7 cellular contexts compared by ENCODE assay signal in genomic region chr2:160407393-160408204, GRCh38.
DNase-seq lines count a peak whose midpoint lies in the region; ATAC-seq and TF ChIP-seq lines count a peak whose summit lies in the region.

No MANE protein-coding gene starts in this region.

- peaks cover 30% of the 10 kb centered on the region for H3K36me3 Mint-ChIP-seq in activated CD4-positive, alpha-beta memory T cell treated with anti-CD3 and anti-CD28 coated beads, Interleukin-2, amount 10 ng/mL, durations not matched to agents 7 days and 5 days (ENCODE audit: low read depth)
- peaks cover 26% of the 10 kb centered on the region for H3K36me3 Mint-ChIP-seq in stimulated activated effector memory CD8-positive, alpha-beta T cell treated with anti-CD3 and anti-CD28 coated beads, Interleukin-12 subunit alpha, Interleukin-12 subunit beta, amount 100 ng/mL, for 72 hours

- H3K27me3 ChIP-seq in effector memory CD4-positive, alpha-beta T cell (replicated peaks; ENCODE audit: control insufficient read depth, insufficient read depth, low read length, poor library complexity, severe bottlenecking), result no peaks in the 10 kb centered on the region

- DNase-seq in NCI-H1105 treated with DMSO at 0.1 percent for 48 hours (lab: John Stamatoyannopoulos, UW) (peak; percentile 39), mesenteric fat pad (ENCODE audit: low spot score) (peak; percentile 91)
- peak; percentile 61 for DNase-seq in activated CD4-positive, alpha-beta memory T cell treated with anti-CD3 and anti-CD28 coated beads, Interleukin-2, amount 10 ng/mL, durations not matched to agents 7 days and 5 days
- peak; percentile 42 to 57 (median 56) for DNase-seq in effector memory CD4-positive, alpha-beta T cell
- DNase-seq in stimulated activated effector memory CD8-positive, alpha-beta T cell treated with anti-CD3 and anti-CD28 coated beads, Interleukin-12 subunit alpha, Interleukin-12 subunit beta, amount 100 ng/mL, for 72 hours (ENCODE audit: low spot score in 2 of 2), result peak; percentile 46 to 82

- peaks cover 46% of the 10 kb centered on the region for H3K4me1 ChIP-seq in effector memory CD4-positive, alpha-beta T cell (ENCODE audit: control insufficient read depth, insufficient read depth, low read length, poor library complexity, severe bottlenecking)

- no peaks in the 10 kb centered on the region for H3K9me3 ChIP-seq in effector memory CD4-positive, alpha-beta T cell (ENCODE audit: control insufficient read depth, low read length)

- H3K4me1 Mint-ChIP-seq in activated CD4-positive, alpha-beta memory T cell treated with anti-CD3 and anti-CD28 coated beads, Interleukin-2, amount 10 ng/mL, durations not matched to agents 7 days and 5 days, result peaks cover 82% of the 10 kb centered on the region
- peaks cover 88% of the 10 kb centered on the region for H3K4me1 Mint-ChIP-seq in stimulated activated effector memory CD8-positive, alpha-beta T cell treated with anti-CD3 and anti-CD28 coated beads, Interleukin-12 subunit alpha, Interleukin-12 subunit beta, amount 100 ng/mL, for 72 hours

- no peak for TF ChIP-seq POLR2A in GM18505 (IDR thresholded peaks at IDR 0.05; ENCODE audit: borderline replicate concordance, extremely low read depth, insufficient read depth, insufficient read length)

- no peaks in the 10 kb centered on the region for H3K9me3 Mint-ChIP-seq in activated CD4-positive, alpha-beta memory T cell treated with anti-CD3 and anti-CD28 coated beads, Interleukin-2, amount 10 ng/mL, durations not matched to agents 7 days and 5 days
- no peaks in the 10 kb centered on the region for H3K9me3 Mint-ChIP-seq in stimulated activated effector memory CD8-positive, alpha-beta T cell treated with anti-CD3 and anti-CD28 coated beads, Interleukin-12 subunit alpha, Interleukin-12 subunit beta, amount 100 ng/mL, for 72 hours

- peak overlapping the region; percentile 67 for H3K4me3 ChIP-seq in effector memory CD4-positive, alpha-beta T cell (ENCODE audit: insufficient read depth, low read depth, low read length, poor library complexity, severe bottlenecking)

- ATAC-seq in GM18505 (IDR thresholded peaks at IDR 0.05; ENCODE audit: unreplicated experiment), result peak; percentile 62
- ATAC-seq in HG02571 (IDR thresholded peaks at IDR 0.05; ENCODE audit: unreplicated experiment), result peak; percentile 55
- peak; percentile 57 for ATAC-seq in stimulated activated effector memory CD8-positive, alpha-beta T cell treated with anti-CD3 and anti-CD28 coated beads, Interleukin-12 subunit alpha, Interleukin-12 subunit beta, amount 100 ng/mL, for 72 hours

- peak overlapping the region; percentile 98 for H3K27ac ChIP-seq in effector memory CD4-positive, alpha-beta T cell (ENCODE audit: insufficient read depth, low read length, poor library complexity, severe bottlenecking)

- CTCF ChIA-PET in activated CD4-positive, alpha-beta memory T cell treated with anti-CD3 and anti-CD28 coated beads, Interleukin-2, amount 10 ng/mL, durations not matched to agents 7 days and 5 days (lab: Charles Lee), result interaction anchor here (1.1 to 1.4 kb wide), 4 partner anchors 12 to 22 kb away, joined by 3 to 4 read pairs (median 4); no protein-coding TSS in a partner anchor

- H3K36me3 ChIP-seq in effector memory CD4-positive, alpha-beta T cell (ENCODE audit: control insufficient read depth, insufficient read depth, low read length), result no peaks in the 10 kb centered on the region

- H3K27ac Mint-ChIP-seq in activated CD4-positive, alpha-beta memory T cell treated with anti-CD3 and anti-CD28 coated beads, Interleukin-2, amount 10 ng/mL, durations not matched to agents 7 days and 5 days, result peak overlapping the region; percentile 69
- peak overlapping the region; percentile 95 for H3K27ac Mint-ChIP-seq in stimulated activated effector memory CD8-positive, alpha-beta T cell treated with anti-CD3 and anti-CD28 coated beads, Interleukin-12 subunit alpha, Interleukin-12 subunit beta, amount 100 ng/mL, for 72 hours

- peaks cover 3% of the 10 kb centered on the region for H3K27me3 Mint-ChIP-seq in activated CD4-positive, alpha-beta memory T cell treated with anti-CD3 and anti-CD28 coated beads, Interleukin-2, amount 10 ng/mL, durations not matched to agents 7 days and 5 days

- peak overlapping the region; percentile 93 for H3K4me3 Mint-ChIP-seq in activated CD4-positive, alpha-beta memory T cell treated with anti-CD3 and anti-CD28 coated beads, Interleukin-2, amount 10 ng/mL, durations not matched to agents 7 days and 5 days
- H3K4me3 Mint-ChIP-seq in stimulated activated effector memory CD8-positive, alpha-beta T cell treated with anti-CD3 and anti-CD28 coated beads, Interleukin-12 subunit alpha, Interleukin-12 subunit beta, amount 100 ng/mL, for 72 hours, result peak overlapping the region; percentile 86

- POLR2A ChIA-PET in activated CD4-positive, alpha-beta memory T cell treated with anti-CD3 and anti-CD28 coated beads, Interleukin-2, amount 10 ng/mL, durations not matched to agents 7 days and 5 days (lab: Charles Lee), result interaction anchor here (0.6 to 3.6 kb wide), 17 partner anchors 10 to 112 kb away, joined by 3 to 21 read pairs (median 5); no protein-coding TSS in a partner anchor

Comparison
In these comparisons a context has a peak if more than half of its experiments do, and no peak if none do; other contexts are left out.
1. Peak in every context shown above with its lines: DNase-seq, ATAC-seq, H3K4me3 ChIP-seq and H3K27ac ChIP-seq.
2. DNase-seq: peak in every context shown above with its lines; median percentile 91 in mesenteric fat pad; 64 in stimulated activated effector memory CD8-positive, alpha-beta T cell treated with anti-CD3 and anti-CD28 coated beads, Interleukin-12 subunit alpha, Interleukin-12 subunit beta, amount 100 ng/mL, for 72 hours; 61 in activated CD4-positive, alpha-beta memory T cell treated with anti-CD3 and anti-CD28 coated beads, Interleukin-2, amount 10 ng/mL, durations not matched to agents 7 days and 5 days; 56 in effector memory CD4-positive, alpha-beta T cell; 39 in NCI-H1105 treated with DMSO at 0.1 percent for 48 hours.